ENCODE assay signal across 1 cellular context in the genomic region with DNA sequence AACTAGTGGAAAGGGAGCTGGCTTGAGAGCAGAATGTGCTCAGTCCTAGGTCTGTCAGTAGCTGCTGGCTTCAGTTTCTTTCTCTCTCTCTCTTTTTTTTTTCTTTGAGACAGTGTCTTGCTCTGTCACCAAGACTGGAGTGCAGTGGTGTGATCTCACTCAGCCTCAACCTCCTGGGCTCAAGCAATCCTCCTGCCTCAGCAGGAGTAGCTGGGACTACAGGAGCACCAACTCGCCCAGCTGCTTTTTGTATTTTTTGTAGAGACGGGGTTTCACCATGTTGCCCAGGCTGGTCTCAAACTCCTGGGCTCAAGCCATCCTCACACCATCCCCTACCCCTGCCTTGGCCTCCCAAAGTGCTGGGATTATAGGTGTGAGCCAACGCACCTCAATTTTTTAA. TPM values are rescaled to one million over a fixed set of nuclear protein-coding genes. Genes with fewer than 3 reads are reported as not detected.
"Had no signal": no experiment of that assay in that cellular context is flagged by ENCODE, and none has a peak within 500 bp of the region (broad histone marks: within the 10 kb centered on the region; RNA-seq: fewer than 3 reads in every experiment).

No MANE protein-coding gene starts in this region.

RNA-seq across cellular contexts. Expression of a gene that starts 31.8 kb away (rescaled TPM):
- polyA plus RNA-seq: neural cell had no signal

RNA-seq across cellular contexts. Expression of a gene that starts 36.7 kb away (rescaled TPM):
- polyA plus RNA-seq: neural cell had no signal

RNA-seq across cellular contexts. Expression of a gene that starts 57.9 kb away (rescaled TPM):
- polyA plus RNA-seq: neural cell had no signal
